ENCODE assay signal across 29 cellular contexts in genomic region chr13:20399515-20399914, GRCh38.
DNase-seq lines count a peak whose midpoint lies in the region; ATAC-seq, FAIRE-seq and TF ChIP-seq lines count a peak whose summit lies in the region.
"Had no signal": no experiment of that assay in that cellular context is flagged by ENCODE, and none has a peak within 500 bp of the region (broad histone marks: within the 10 kb centered on the region; RNA-seq: fewer than 3 reads in every experiment).

No MANE protein-coding gene starts in this region.

- H3K36me3 ChIP-seq in bronchial epithelial cell (ENCODE audit: control insufficient read depth, insufficient read depth, low read length), result no peaks in the 10 kb centered on the region
- peaks cover 0 to 9% (median 0%) of the 10 kb centered on the region in 3 donors for H3K36me3 ChIP-seq in esophagus squamous epithelium

- no peak for ATAC-seq in activated CD8-positive, alpha-beta memory T cell treated with anti-CD3 and anti-CD28 coated beads, Interleukin-2, amount 10 ng/mL, durations not matched to agents 7 days and 5 days
- ATAC-seq in HG02623 (IDR thresholded peaks at IDR 0.05; ENCODE audit: unreplicated experiment), result no peak
- ATAC-seq: HCT116 had no signal

- peaks cover 18 to 41% (median 23%) of the 10 kb centered on the region in 3 donors for H3K4me1 ChIP-seq in esophagus squamous epithelium
- H3K4me1 ChIP-seq: Caco-2 had no signal

- no peak overlapping the region for H3K4me3 Mint-ChIP-seq in activated CD8-positive, alpha-beta memory T cell treated with anti-CD3 and anti-CD28 coated beads, Interleukin-2, amount 10 ng/mL, durations not matched to agents 7 days and 5 days
- H3K4me3 Mint-ChIP-seq in type B pancreatic cell, result no peak overlapping the region

- H3K27me3 ChIP-seq in bronchial epithelial cell (ENCODE audit: control insufficient read depth, insufficient read depth, low read length) (no peaks in the 10 kb centered on the region), esophagus squamous epithelium (no peaks in the 10 kb centered on the region)

- no peak overlapping the region for H3K4me3 ChIP-seq in bronchial epithelial cell (ENCODE audit: low read depth, low read length)
- H3K4me3 ChIP-seq in esophagus squamous epithelium, result no peak overlapping the region

- peak; percentile 38 for DNase-seq in activated CD8-positive, alpha-beta memory T cell treated with anti-CD3 and anti-CD28 coated beads for 24 hours
- no peak for DNase-seq in activated CD8-positive, alpha-beta memory T cell treated with anti-CD3 and anti-CD28 coated beads, Interleukin-2, amount 10 ng/mL, durations not matched to agents 7 days and 5 days
- DNase-seq in bronchial epithelial cell (ENCODE audit: low read depth), result no peak
- no peak for DNase-seq in esophagus squamous epithelium (lab: John Stamatoyannopoulos, UW)
- DNase-seq in type B pancreatic cell (ENCODE audit: extremely low spot score, unreplicated experiment), result peak; percentile 60
- DNase-seq in AG08395 (ENCODE audit: low spot score), result no peak
- DNase-seq in HK-2 (ENCODE audit: unreplicated experiment), result no peak
- DNase-seq: 8988T; C1 segment of cervical spinal cord; Caco-2; CD4-positive, alpha-beta memory T cell; DMS 273 treated with DMSO at 0.1 percent for 48 hours; DMS79 treated with DMSO at 0.1 percent for 48 hours; GF-D8; KBM-7; MV-4-11; NCI-H1105; NCI-H1436 treated with DMSO at 0.1 percent for 48 hours; NCI-H187 treated with DMSO at 0.1 percent for 48 hours; NCI-H2171 treated with DMSO at 0.1 percent for 48 hours; NCI-H524; NCI-H748 treated with DMSO at 0.1 percent for 48 hours; SK-N-SH had no signal

- peaks cover 26% of the 10 kb centered on the region for H3K4me1 Mint-ChIP-seq in activated CD8-positive, alpha-beta memory T cell treated with anti-CD3 and anti-CD28 coated beads, Interleukin-2, amount 10 ng/mL, durations not matched to agents 7 days and 5 days
- no peaks in the 10 kb centered on the region for H3K4me1 Mint-ChIP-seq in type B pancreatic cell (ENCODE audit: unreplicated experiment)

- TF ChIP-seq CTCF in bronchial epithelial cell (IDR thresholded peaks at IDR 0.05; ENCODE audit: insufficient read depth, low read length, severe bottlenecking), result no peak
- TF ChIP-seq CTCF in esophagus squamous epithelium (IDR thresholded peaks at IDR 0.05), result no peak
- TF ChIP-seq CTCF in type B pancreatic cell (conservative IDR thresholded peaks at IDR 0.05), result no peak

- H3K27ac ChIP-seq in esophagus squamous epithelium, result peak overlapping the region; percentile 31 to 87 (median 80)

- peaks cover 4% of the 10 kb centered on the region for H3K9me3 Mint-ChIP-seq in activated CD8-positive, alpha-beta memory T cell treated with anti-CD3 and anti-CD28 coated beads, Interleukin-2, amount 10 ng/mL, durations not matched to agents 7 days and 5 days (ENCODE audit: low read depth)
- H3K9me3 Mint-ChIP-seq in type B pancreatic cell, result peaks cover 5% of the 10 kb centered on the region

- 82 to 92% methylated on average over 5 of the region's 5 CpGs for WGBS in esophagus squamous epithelium, 2 donors

- no peaks in the 10 kb centered on the region for H3K27me3 Mint-ChIP-seq in activated CD8-positive, alpha-beta memory T cell treated with anti-CD3 and anti-CD28 coated beads, Interleukin-2, amount 10 ng/mL, durations not matched to agents 7 days and 5 days
- no peaks in the 10 kb centered on the region for H3K27me3 Mint-ChIP-seq in type B pancreatic cell
- H3K27me3 Mint-ChIP-seq: CD4-positive, alpha-beta memory T cell had no signal

- FAIRE-seq in bronchial epithelial cell (lab: Jason Lieb, UNC), result peak; percentile 36
- FAIRE-seq: GM12892, GM19239, HTR-8/SVneo, RCC 7860 had no signal

- TF ChIP-seq POLR2A in esophagus squamous epithelium (IDR thresholded peaks at IDR 0.05), result no peak

- no peak overlapping the region for H3K27ac Mint-ChIP-seq in activated CD8-positive, alpha-beta memory T cell treated with anti-CD3 and anti-CD28 coated beads, Interleukin-2, amount 10 ng/mL, durations not matched to agents 7 days and 5 days
- H3K27ac Mint-ChIP-seq in type B pancreatic cell, result no peak overlapping the region

- H3K36me3 Mint-ChIP-seq in activated CD8-positive, alpha-beta memory T cell treated with anti-CD3 and anti-CD28 coated beads, Interleukin-2, amount 10 ng/mL, durations not matched to agents 7 days and 5 days, result peaks cover 6% of the 10 kb centered on the region
- H3K36me3 Mint-ChIP-seq in type B pancreatic cell, result no peaks in the 10 kb centered on the region

- CTCF ChIA-PET in activated CD8-positive, alpha-beta memory T cell treated with anti-CD3 and anti-CD28 coated beads, Interleukin-2, amount 10 ng/mL, durations not matched to agents 7 days and 5 days (lab: Charles Lee), result no interaction called here

- intact Hi-C loops in esophagus squamous epithelium (cut with DNase I), result no loop called here

- no peaks in the 10 kb centered on the region for H3K9me3 ChIP-seq in esophagus squamous epithelium
- H3K9me3 ChIP-seq: Caco-2, SK-N-SH had no signal

Comparison
In these comparisons a context has a peak if more than half of its experiments do, and no peak if none do; other contexts are left out.
1. DNase-seq: peak in activated CD8-positive, alpha-beta memory T cell treated with anti-CD3 and anti-CD28 coated beads for 24 hours (single experiment) and type B pancreatic cell (single experiment); none in activated CD8-positive, alpha-beta memory T cell treated with anti-CD3 and anti-CD28 coated beads, Interleukin-2, amount 10 ng/mL, durations not matched to agents 7 days and 5 days (single experiment), bronchial epithelial cell (single experiment), esophagus squamous epithelium (single experiment), AG08395 (single experiment) and HK-2 (single experiment).